ENCODE assay signal across 11 cellular contexts in genomic region chr22:37803636-37804371, GRCh38. TPM values are rescaled to one million over a fixed set of nuclear protein-coding genes. Genes with fewer than 3 reads are reported as not detected.
DNase-seq lines count a peak whose midpoint lies in the region; ATAC-seq and TF ChIP-seq lines count a peak whose summit lies in the region.
"Had no signal": no experiment of that assay in that cellular context is flagged by ENCODE, and none has a peak within 500 bp of the region (broad histone marks: within the 10 kb centered on the region; RNA-seq: fewer than 3 reads in every experiment).

No MANE protein-coding gene starts in this region.

- no peaks in the 10 kb centered on the region for H3K9me3 Mint-ChIP-seq in activated naive CD4-positive, alpha-beta T cell treated with anti-CD3 and anti-CD28 coated beads, Interleukin-2, amount 50 U/mL, for 24 hours
- H3K9me3 Mint-ChIP-seq in activated T-helper 1 cell treated with anti-CD3 and anti-CD28 coated beads, Interleukin-12 subunit alpha, Interleukin-12 subunit beta, Interleukin-2, Interleukin-4 antibody, amounts not matched to agents 30 ng/mL and 10 ng/mL and 1 ng/mL, durations not matched to agents 14 hours and 24 hours and 36 hours = no peaks in the 10 kb centered on the region
- H3K9me3 Mint-ChIP-seq in type B pancreatic cell = no peaks in the 10 kb centered on the region

- no peak for DNase-seq in activated naive CD4-positive, alpha-beta T cell (lab: John Stamatoyannopoulos, UW)
- DNase-seq in activated T-helper 1 cell treated with anti-CD3 and anti-CD28 coated beads, Interleukin-12 subunit alpha, Interleukin-12 subunit beta, Interleukin-2, Interleukin-4 antibody, amounts not matched to agents 30 ng/mL and 10 ng/mL and 1 ng/mL, durations not matched to agents 14 hours and 24 hours and 36 hours (ENCODE audit: low spot score) = no peak
- DNase-seq in lower lobe of right lung = no peak
- DNase-seq in type B pancreatic cell (ENCODE audit: extremely low spot score, unreplicated experiment) = no peak
- no peak for DNase-seq in NOMO-1 (lab: John Stamatoyannopoulos, UW; ENCODE audit: unreplicated experiment in 2 of 2)
- DNase-seq: activated effector memory CD4-positive, alpha-beta T cell treated with Interleukin-2 at 50 U/mL for 16 hours; HCEC 1CT; NCI-H187 treated with DMSO at 0.1 percent for 48 hours had no signal

- peaks cover 33% of the 10 kb centered on the region for H3K4me1 Mint-ChIP-seq in activated naive CD4-positive, alpha-beta T cell treated with anti-CD3 and anti-CD28 coated beads, Interleukin-2, amount 50 U/mL, for 24 hours
- peaks cover 46% of the 10 kb centered on the region for H3K4me1 Mint-ChIP-seq in activated T-helper 1 cell treated with anti-CD3 and anti-CD28 coated beads, Interleukin-12 subunit alpha, Interleukin-12 subunit beta, Interleukin-2, Interleukin-4 antibody, amounts not matched to agents 30 ng/mL and 10 ng/mL and 1 ng/mL, durations not matched to agents 14 hours and 24 hours and 36 hours (ENCODE audit: low read depth)
- H3K4me1 Mint-ChIP-seq in type B pancreatic cell (ENCODE audit: unreplicated experiment) = peaks cover 32% of the 10 kb centered on the region

- peak overlapping the region; percentile 73 for H3K4me3 Mint-ChIP-seq in activated naive CD4-positive, alpha-beta T cell treated with anti-CD3 and anti-CD28 coated beads, Interleukin-2, amount 50 U/mL, for 24 hours
- peak overlapping the region; percentile 76 for H3K4me3 Mint-ChIP-seq in activated T-helper 1 cell treated with anti-CD3 and anti-CD28 coated beads, Interleukin-12 subunit alpha, Interleukin-12 subunit beta, Interleukin-2, Interleukin-4 antibody, amounts not matched to agents 30 ng/mL and 10 ng/mL and 1 ng/mL, durations not matched to agents 14 hours and 24 hours and 36 hours
- peak overlapping the region; percentile 89 for H3K4me3 Mint-ChIP-seq in type B pancreatic cell

- H3K27ac Mint-ChIP-seq in activated naive CD4-positive, alpha-beta T cell treated with anti-CD3 and anti-CD28 coated beads, Interleukin-2, amount 50 U/mL, for 24 hours = no peak overlapping the region
- peak overlapping the region; percentile 71 for H3K27ac Mint-ChIP-seq in activated T-helper 1 cell treated with anti-CD3 and anti-CD28 coated beads, Interleukin-12 subunit alpha, Interleukin-12 subunit beta, Interleukin-2, Interleukin-4 antibody, amounts not matched to agents 30 ng/mL and 10 ng/mL and 1 ng/mL, durations not matched to agents 14 hours and 24 hours and 36 hours
- H3K27ac Mint-ChIP-seq in type B pancreatic cell = peak overlapping the region; percentile 86

- intact Hi-C loops in activated T-helper 1 cell treated with anti-CD3 and anti-CD28 coated beads, Interleukin-12 subunit alpha, Interleukin-12 subunit beta, Interleukin-2, Interleukin-4 antibody, amounts not matched to agents 30 ng/mL and 10 ng/mL and 1 ng/mL, durations not matched to agents 14 hours and 24 hours and 36 hours (cut with micrococcal nuclease) = loop anchor here (10.0 kb wide), 1 partner anchor 1181 kb away; the partner anchor contains the start of gene APOBEC3B
- intact Hi-C loops in lower lobe of right lung (cut with DNase I) = no loop called here

- no peaks in the 10 kb centered on the region for H3K9me3 ChIP-seq in lower lobe of right lung

- no peaks in the 10 kb centered on the region for H3K27me3 ChIP-seq in lower lobe of right lung (ENCODE audit: low read depth)

- H3K4me3 ChIP-seq in lower lobe of right lung = no peak overlapping the region

- H3K36me3 Mint-ChIP-seq in activated naive CD4-positive, alpha-beta T cell treated with anti-CD3 and anti-CD28 coated beads, Interleukin-2, amount 50 U/mL, for 24 hours = no peaks in the 10 kb centered on the region
- H3K36me3 Mint-ChIP-seq in activated T-helper 1 cell treated with anti-CD3 and anti-CD28 coated beads, Interleukin-12 subunit alpha, Interleukin-12 subunit beta, Interleukin-2, Interleukin-4 antibody, amounts not matched to agents 30 ng/mL and 10 ng/mL and 1 ng/mL, durations not matched to agents 14 hours and 24 hours and 36 hours (ENCODE audit: low read depth) = no peaks in the 10 kb centered on the region
- no peaks in the 10 kb centered on the region for H3K36me3 Mint-ChIP-seq in type B pancreatic cell

- no peaks in the 10 kb centered on the region for H3K36me3 ChIP-seq in lower lobe of right lung

- no peak for TF ChIP-seq POLR2A in GM18505 (IDR thresholded peaks at IDR 0.05; ENCODE audit: borderline replicate concordance, extremely low read depth, insufficient read depth, insufficient read length)

- no peak for TF ChIP-seq CTCF in lower lobe of right lung (IDR thresholded peaks at IDR 0.05)
- TF ChIP-seq CTCF in type B pancreatic cell (conservative IDR thresholded peaks at IDR 0.05) = no peak

- peaks cover 52% of the 10 kb centered on the region for H3K4me1 ChIP-seq in lower lobe of right lung

- peak overlapping the region; percentile 91 for H3K27ac ChIP-seq in lower lobe of right lung

- H3K27me3 Mint-ChIP-seq in activated naive CD4-positive, alpha-beta T cell treated with anti-CD3 and anti-CD28 coated beads, Interleukin-2, amount 50 U/mL, for 24 hours = peaks cover 17% of the 10 kb centered on the region
- peaks cover 22% of the 10 kb centered on the region for H3K27me3 Mint-ChIP-seq in activated T-helper 1 cell treated with anti-CD3 and anti-CD28 coated beads, Interleukin-12 subunit alpha, Interleukin-12 subunit beta, Interleukin-2, Interleukin-4 antibody, amounts not matched to agents 30 ng/mL and 10 ng/mL and 1 ng/mL, durations not matched to agents 14 hours and 24 hours and 36 hours (ENCODE audit: insufficient read depth)
- peaks cover 3% of the 10 kb centered on the region for H3K27me3 Mint-ChIP-seq in type B pancreatic cell

- ATAC-seq in lower lobe of right lung (no peak), GM18505 (IDR thresholded peaks at IDR 0.05; ENCODE audit: unreplicated experiment) (no peak), GM19467 (IDR thresholded peaks at IDR 0.05; ENCODE audit: unreplicated experiment) (no peak)

RNA-seq across cellular contexts. Expression of gene GCAT, which starts 3.9 kb away (rescaled TPM):
- total RNA-seq in activated T-helper 1 cell treated with anti-CD3 and anti-CD28 coated beads, Interleukin-12 subunit alpha, Interleukin-12 subunit beta, Interleukin-2, Interleukin-4 antibody, amounts not matched to agents 30 ng/mL and 10 ng/mL and 1 ng/mL, durations not matched to agents 14 hours and 24 hours and 36 hours = 28.5 and 28.9 TPM in 2 replicates
- 7.1 TPM for total RNA-seq in lower lobe of right lung
- 22.3 and 27.4 TPM in 2 replicates for total RNA-seq in type B pancreatic cell (ENCODE audit: low replicate concordance)

RNA-seq across cellular contexts. Expression of gene GALR3, which starts 19.4 kb away (rescaled TPM):
- 0.24 TPM in 1 of 2 replicates, not detected in the other for total RNA-seq in activated T-helper 1 cell treated with anti-CD3 and anti-CD28 coated beads, Interleukin-12 subunit alpha, Interleukin-12 subunit beta, Interleukin-2, Interleukin-4 antibody, amounts not matched to agents 30 ng/mL and 10 ng/mL and 1 ng/mL, durations not matched to agents 14 hours and 24 hours and 36 hours
- total RNA-seq in lower lobe of right lung (not detected), type B pancreatic cell (ENCODE audit: low replicate concordance) (0.34 TPM in 1 of 2 replicates, not detected in the other)

RNA-seq across cellular contexts. Expression of gene ANKRD54, which starts 40.3 kb away (rescaled TPM):
- 29.9 and 30.1 TPM in 2 replicates for total RNA-seq in activated T-helper 1 cell treated with anti-CD3 and anti-CD28 coated beads, Interleukin-12 subunit alpha, Interleukin-12 subunit beta, Interleukin-2, Interleukin-4 antibody, amounts not matched to agents 30 ng/mL and 10 ng/mL and 1 ng/mL, durations not matched to agents 14 hours and 24 hours and 36 hours
- 18.3 TPM for total RNA-seq in lower lobe of right lung
- total RNA-seq in type B pancreatic cell (ENCODE audit: low replicate concordance) = 24.2 and 29.4 TPM in 2 replicates

RNA-seq across cellular contexts. Expression of gene EIF3L, which starts 45.4 kb away (rescaled TPM):
- total RNA-seq in activated T-helper 1 cell treated with anti-CD3 and anti-CD28 coated beads, Interleukin-12 subunit alpha, Interleukin-12 subunit beta, Interleukin-2, Interleukin-4 antibody, amounts not matched to agents 30 ng/mL and 10 ng/mL and 1 ng/mL, durations not matched to agents 14 hours and 24 hours and 36 hours = 433 and 441 TPM in 2 replicates
- total RNA-seq in lower lobe of right lung (385 TPM), type B pancreatic cell (ENCODE audit: low replicate concordance) (578 and 740 TPM in 2 replicates)
